8 cellular contexts compared by ENCODE assay signal in the genomic region with DNA sequence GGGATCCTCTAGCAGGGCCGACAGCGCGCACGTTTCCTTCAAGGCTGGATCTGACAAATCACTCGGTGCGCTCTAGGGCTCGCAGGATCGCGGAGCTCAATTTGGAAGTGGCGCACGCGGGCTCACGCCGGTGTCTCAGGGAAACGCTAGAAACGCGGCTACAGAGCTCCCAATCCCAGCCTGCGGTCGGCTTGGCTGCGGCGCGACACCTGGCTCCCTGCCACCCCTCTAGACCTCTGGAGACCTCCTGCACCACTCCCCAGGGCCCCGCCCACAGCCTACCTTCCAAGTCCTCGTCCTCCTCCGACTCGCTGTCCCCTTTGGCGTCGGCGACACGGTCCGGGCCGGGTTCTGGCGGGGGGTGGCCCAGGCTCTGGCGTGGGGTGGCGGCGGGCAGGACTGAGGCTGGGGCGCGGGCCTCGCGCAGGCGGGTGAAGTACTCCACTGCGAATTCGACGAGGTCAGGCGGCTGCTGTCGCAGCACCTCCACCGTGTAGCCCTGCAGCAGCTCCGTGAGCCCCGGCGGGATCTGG.
DNase-seq lines count a peak whose midpoint lies in the region; ATAC-seq lines count a peak whose summit lies in the region.

No MANE protein-coding gene starts in this region.

- H3K27ac ChIP-seq in cingulate gyrus (ENCODE audit: low read depth, low read length): peak overlapping the region; percentile 75

- ATAC-seq in HG03045 (IDR thresholded peaks at IDR 0.05; ENCODE audit: unreplicated experiment): peak; percentile 32

- peak; percentile 14 for DNase-seq in NCI-H1436 (lab: John Stamatoyannopoulos, UW)
- DNase-seq in NCI-H1436 treated with DMSO at 0.1 percent for 48 hours (lab: John Stamatoyannopoulos, UW): no peak
- DNase-seq in NCI-H2227 (lab: John Stamatoyannopoulos, UW; ENCODE audit: unreplicated experiment): peak; percentile 69
- DNase-seq in activated CD4-positive, alpha-beta T cell treated with anti-CD3 and anti-CD28 coated beads for 48 hours: peak; percentile 72
- peak; percentile 55 for DNase-seq in kidney glomerular epithelial cell (lab: John Stamatoyannopoulos, UW)
- peak; percentile 74 for DNase-seq in stimulated activated CD4-positive, alpha-beta T cell treated with anti-CD3 and anti-CD28 coated beads, Interleukin-15, amount 100 ng/mL, for 24 hours
